10 cellular contexts compared by ENCODE assay signal in the genomic region with DNA sequence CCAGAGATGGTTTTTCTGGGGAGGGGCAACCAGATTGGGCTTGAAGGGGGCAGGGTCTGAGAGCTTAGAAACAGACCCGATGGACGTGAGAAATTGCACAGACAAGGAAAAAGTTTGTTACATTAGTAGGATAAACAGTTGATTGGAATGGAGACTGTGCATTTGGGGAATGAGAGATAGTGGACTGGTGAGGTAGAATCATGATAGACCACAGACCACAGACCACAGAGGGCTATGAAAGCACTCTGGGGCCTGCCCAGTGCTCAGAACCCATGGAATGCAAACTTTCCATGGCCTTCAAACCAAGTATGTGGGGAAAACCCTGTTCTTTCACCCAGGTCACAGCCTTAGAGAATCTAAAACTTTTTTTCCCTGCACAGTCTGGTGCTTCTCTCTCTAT.
DNase-seq lines count a peak whose midpoint lies in the region; ATAC-seq, FAIRE-seq and TF ChIP-seq lines count a peak whose summit lies in the region.
"Had no signal": no experiment of that assay in that cellular context is flagged by ENCODE, and none has a peak within 500 bp of the region (broad histone marks: within the 10 kb centered on the region; RNA-seq: fewer than 3 reads in every experiment).

No MANE protein-coding gene starts in this region.

- H2AFZ ChIP-seq in fibroblast of lung (ENCODE audit: low read length) (no peak overlapping the region), smooth muscle cell (ENCODE audit: low read depth) (no peak overlapping the region)

- H3F3A ChIP-seq in smooth muscle cell (ENCODE audit: low read depth): peaks cover 50% of the 10 kb centered on the region

- no peak overlapping the region for H3K9ac ChIP-seq in fibroblast of lung (ENCODE audit: insufficient read depth, low read length)
- H3K9ac ChIP-seq in smooth muscle cell (ENCODE audit: low read depth): peak overlapping the region; percentile 71

- H4K20me1 ChIP-seq in fibroblast of lung (ENCODE audit: control insufficient read depth, extremely low read depth, insufficient read depth, low read length): no peaks in the 10 kb centered on the region
- H4K20me1 ChIP-seq in smooth muscle cell (ENCODE audit: low read depth): no peaks in the 10 kb centered on the region

- TF ChIP-seq CTCF in fibroblast of lung (conservative IDR thresholded peaks at IDR 0.05 in 1 of 2, IDR thresholded peaks at IDR 0.05 in 1 of 2; ENCODE audit: low read depth in 1 of 2, low read length in 2 of 2) (no peak), smooth muscle cell (IDR thresholded peaks at IDR 0.05; ENCODE audit: borderline replicate concordance, insufficient read depth, poor library complexity, severe bottlenecking) (no peak)

- H3K27me3 ChIP-seq in fibroblast of lung (ENCODE audit: control insufficient read depth, insufficient read depth, low read length): no peaks in the 10 kb centered on the region
- H3K27me3 ChIP-seq in smooth muscle cell (ENCODE audit: low read depth): no peaks in the 10 kb centered on the region

- no peaks in the 10 kb centered on the region for H3K36me3 ChIP-seq in fibroblast of lung (ENCODE audit: control insufficient read depth, insufficient read depth, low read length)
- H3K36me3 ChIP-seq in smooth muscle cell (ENCODE audit: low read depth): no peaks in the 10 kb centered on the region

- H3K9me3 ChIP-seq in fibroblast of lung (ENCODE audit: control insufficient read depth, insufficient read depth, low read depth, low read length) (no peaks in the 10 kb centered on the region), smooth muscle cell (replicated peaks; ENCODE audit: low read depth) (no peaks in the 10 kb centered on the region)

- 0% methylated on average over 2 of the region's 2 CpGs for WGBS in smooth muscle cell (ENCODE audit: low lambda C conversion rate)

- H3K4me3 ChIP-seq in fibroblast of lung (replicated peaks in 1 of 4; ENCODE audit: control extremely low read depth in 1 of 4, insufficient read depth in 1 of 4, low read depth in 3 of 4, low read length in 4 of 4): no peak overlapping the region
- no peak overlapping the region for H3K4me3 ChIP-seq in smooth muscle cell

- FAIRE-seq in GM18507 (lab: Jason Lieb, UNC): peak; percentile 65

- H3K4me1 ChIP-seq in fibroblast of lung (ENCODE audit: control insufficient read depth, extremely low read depth, insufficient read depth, low read length) (peaks cover 11% of the 10 kb centered on the region), smooth muscle cell (ENCODE audit: low read depth) (peaks cover 46% of the 10 kb centered on the region)

- no peak overlapping the region for H3K4me2 ChIP-seq in fibroblast of lung (ENCODE audit: extremely low read depth, insufficient read depth, low read length)
- H3K4me2 ChIP-seq in smooth muscle cell: peak overlapping the region; percentile 62

- DNase-seq in GM18507 (ENCODE audit: extremely low spot score, insufficient read length, low read depth) (no peak), M059J (ENCODE audit: low read depth) (peak; percentile 93), fibroblast of lung (ENCODE audit: low read depth in 2 of 2) (peak; percentile 71 to 100), smooth muscle cell (lab: John Stamatoyannopoulos, UW; ENCODE audit: unreplicated experiment) (no peak), NCI-H510A treated with DMSO at 0.1 percent for 48 hours (lab: John Stamatoyannopoulos, UW) (no peak), AML-193 (lab: John Stamatoyannopoulos, UW) (no peak)
- DNase-seq: activated CD4-positive, alpha-beta T cell treated with anti-CD3 and anti-CD28 coated beads for 36 hours; NCI-H187; RPMI8226 had no signal

- H3K79me2 ChIP-seq in fibroblast of lung (ENCODE audit: control insufficient read depth, insufficient read depth, low read length) (no peaks in the 10 kb centered on the region), smooth muscle cell (ENCODE audit: low read depth) (no peaks in the 10 kb centered on the region)

- ATAC-seq in HG03571 (IDR thresholded peaks at IDR 0.05; ENCODE audit: unreplicated experiment): no peak
- ATAC-seq: activated CD4-positive, alpha-beta T cell treated with anti-CD3 and anti-CD28 coated beads for 36 hours had no signal

- no peak overlapping the region for H3K27ac ChIP-seq in fibroblast of lung (ENCODE audit: insufficient read depth, low read length)
- peak overlapping the region; percentile 99 for H3K27ac ChIP-seq in smooth muscle cell (ENCODE audit: low read depth)

Comparison
In these comparisons a context has a peak if more than half of its experiments do, and no peak if none do; other contexts are left out.
1. DNase-seq: peak in M059J (single experiment) and fibroblast of lung (2 of 2); none in GM18507 (single experiment), smooth muscle cell (single experiment), NCI-H510A treated with DMSO at 0.1 percent for 48 hours (single experiment) and AML-193 (0 of 2).